In genomic region chr15:29401644-29402043, GRCh38 we compare ENCODE assay signal across 28 cellular contexts.
"Had no signal": no experiment of that assay in that cellular context is flagged by ENCODE, and none has a peak within 500 bp of the region (broad histone marks: within the 10 kb centered on the region; RNA-seq: fewer than 3 reads in every experiment).

No MANE protein-coding gene starts in this region.

- H3K4me1 Mint-ChIP-seq: activated CD4-positive, alpha-beta T cell treated with anti-CD3 and anti-CD28 coated beads, Interleukin-2, amount 10 ng/mL, durations not matched to agents 7 days and 5 days; activated T-helper 17 cell treated with anti-CD3 and anti-CD28 coated beads, Interleukin-2, amount 50 U/mL, for 72 hours had no signal

- H3K4me2 ChIP-seq: KMS-11 had no signal

- H3K27ac Mint-ChIP-seq: activated CD4-positive, alpha-beta memory T cell treated with anti-CD3 and anti-CD28 coated beads for 36 hours; activated CD4-positive, alpha-beta T cell treated with anti-CD3 and anti-CD28 coated beads, Interleukin-2, amount 10 ng/mL, durations not matched to agents 7 days and 5 days; activated naive CD4-positive, alpha-beta T cell treated with anti-CD3 and anti-CD28 coated beads for 36 hours; activated naive CD8-positive, alpha-beta T cell; activated T-helper 17 cell treated with anti-CD3 and anti-CD28 coated beads, Interleukin-2, amount 50 U/mL, for 72 hours had no signal

- H3K4me3 ChIP-seq: cardiac muscle cell, MG63, Peyer's patch, SJSA1 had no signal

- H3K9me3 Mint-ChIP-seq: activated CD4-positive, alpha-beta memory T cell treated with anti-CD3 and anti-CD28 coated beads for 36 hours; activated CD4-positive, alpha-beta T cell treated with anti-CD3 and anti-CD28 coated beads, Interleukin-2, amount 10 ng/mL, durations not matched to agents 7 days and 5 days; activated naive CD4-positive, alpha-beta T cell treated with anti-CD3 and anti-CD28 coated beads for 36 hours; activated T-helper 17 cell treated with anti-CD3 and anti-CD28 coated beads, Interleukin-2, amount 50 U/mL, for 72 hours had no signal

- H3K36me3 Mint-ChIP-seq: activated CD4-positive, alpha-beta memory T cell treated with anti-CD3 and anti-CD28 coated beads for 36 hours; activated naive CD8-positive, alpha-beta T cell had no signal

- H3K9ac ChIP-seq: KMS-11 had no signal

- H3K9me3 ChIP-seq: MG63, Peyer's patch, SJSA1 had no signal

- H3K4me3 Mint-ChIP-seq: activated CD4-positive, alpha-beta memory T cell treated with anti-CD3 and anti-CD28 coated beads for 36 hours; activated CD4-positive, alpha-beta T cell treated with anti-CD3 and anti-CD28 coated beads, Interleukin-2, amount 10 ng/mL, durations not matched to agents 7 days and 5 days; activated naive CD4-positive, alpha-beta T cell treated with anti-CD3 and anti-CD28 coated beads for 36 hours; activated naive CD8-positive, alpha-beta T cell; activated T-helper 17 cell treated with anti-CD3 and anti-CD28 coated beads, Interleukin-2, amount 50 U/mL, for 72 hours had no signal

- H3K36me3 ChIP-seq: brain microvascular endothelial cell, cardiac muscle cell, MG63, Peyer's patch, SJSA1 had no signal

- DNase-seq: activated CD4-positive, alpha-beta memory T cell treated with anti-CD3 and anti-CD28 coated beads for 36 hours; activated CD4-positive, alpha-beta T cell treated with anti-CD3 and anti-CD28 coated beads, Interleukin-2, amount 10 ng/mL, durations not matched to agents 7 days and 5 days; activated CD4-positive, CD25-positive, alpha-beta regulatory T cell; activated CD8-positive, alpha-beta memory T cell treated with anti-CD3 and anti-CD28 coated beads for 24 hours; activated gamma-delta T cell; activated naive CD4-positive, alpha-beta T cell treated with anti-CD3 and anti-CD28 coated beads for 36 hours; activated T-cell treated with anti-CD3 and anti-CD28 coated beads for 4 hours; activated T-cell treated with anti-CD3 and anti-CD28 coated beads, Interleukin-2, amount 50 U/mL, for 48 hours; brain microvascular endothelial cell; MG63; NCI-H1105; NCI-H1436; NCI-H187; NCI-H2081 treated with DMSO at 0.1 percent for 48 hours; NCI-H2171 treated with DMSO at 0.1 percent for 48 hours; NCI-H226; NK-92 treated with Interleukin-12 subunit alpha and Interleukin-12 subunit beta, amount 100 ng/mL, for 24 hours; OCI-M1; Peyer's patch; Right ventricle myocardium superior; SW 1271 had no signal

- H3K4me1 ChIP-seq: Peyer's patch, SJSA1 had no signal

- H3K27ac ChIP-seq: brain microvascular endothelial cell, cardiac muscle cell, KMS-11, Peyer's patch, RWPE1, SJSA1 had no signal

- H3K27me3 ChIP-seq: brain microvascular endothelial cell, cardiac muscle cell, MG63, Peyer's patch had no signal

- ATAC-seq: activated T-helper 17 cell treated with anti-CD3 and anti-CD28 coated beads, Interleukin-2, amount 50 U/mL, for 72 hours; SK-N-SH treated with all-trans-retinoic acid at 6 μM for 48 hours had no signal
